ENCODE assay signal across 30 cellular contexts in genomic region chr14:33685698-33686097, GRCh38.
"Had no signal": no experiment of that assay in that cellular context is flagged by ENCODE, and none has a peak within 500 bp of the region (broad histone marks: within the 10 kb centered on the region; RNA-seq: fewer than 3 reads in every experiment).

No MANE protein-coding gene starts in this region.

- H3K4me3 ChIP-seq: ascending aorta, esophagus muscularis mucosa, left lung, lung, psoas muscle, sigmoid colon, suprapubic skin, tibial nerve had no signal

- H3K9me3 ChIP-seq: ascending aorta, esophagus muscularis mucosa, left lung, neutrophil, psoas muscle, sigmoid colon, suprapubic skin, tibial nerve had no signal

- H3K27ac Mint-ChIP-seq: activated CD4-positive, alpha-beta memory T cell treated with anti-CD3 and anti-CD28 coated beads, Interleukin-2, amount 10 ng/mL, durations not matched to agents 7 days and 5 days; activated CD4-positive, alpha-beta T cell treated with anti-CD3 and anti-CD28 coated beads, Interleukin-2, amount 10 ng/mL, durations not matched to agents 7 days and 5 days; activated naive CD4-positive, alpha-beta T cell treated with anti-CD3 and anti-CD28 coated beads, Interleukin-2, amount 10 ng/mL, durations not matched to agents 7 days and 5 days; activated naive CD8-positive, alpha-beta T cell treated with anti-CD3 and anti-CD28 coated beads, Interleukin-2, amount 10 ng/mL, durations not matched to agents 7 days and 5 days; activated T-cell treated with anti-CD3 and anti-CD28 coated beads, Interleukin-2, amount 50 U/mL, for 24 hours; effector memory CD8-positive, alpha-beta T cell; mesothelial cell of epicardium; nephron progenitor cell; stimulated activated naive B cell treated with anti-CD40 and anti-IgM and Interleukin-4, amounts not matched to agents 10 μg/mL and 1 μg/mL and 100 μg/mL, for 72 hours; T-helper 17 cell had no signal

- H3K4me1 Mint-ChIP-seq: activated CD4-positive, alpha-beta memory T cell treated with anti-CD3 and anti-CD28 coated beads, Interleukin-2, amount 10 ng/mL, durations not matched to agents 7 days and 5 days; activated CD4-positive, alpha-beta T cell treated with anti-CD3 and anti-CD28 coated beads, Interleukin-2, amount 10 ng/mL, durations not matched to agents 7 days and 5 days; activated naive CD4-positive, alpha-beta T cell treated with anti-CD3 and anti-CD28 coated beads, Interleukin-2, amount 10 ng/mL, durations not matched to agents 7 days and 5 days; activated naive CD8-positive, alpha-beta T cell treated with anti-CD3 and anti-CD28 coated beads, Interleukin-2, amount 10 ng/mL, durations not matched to agents 7 days and 5 days; mesothelial cell of epicardium; naive B cell; nephron progenitor cell; stimulated activated naive B cell treated with anti-CD40 and anti-IgM and Interleukin-4, amounts not matched to agents 10 μg/mL and 1 μg/mL and 100 μg/mL, for 72 hours; T-helper 17 cell had no signal

- H3K36me3 Mint-ChIP-seq: activated naive CD4-positive, alpha-beta T cell treated with anti-CD3 and anti-CD28 coated beads, Interleukin-2, amount 10 ng/mL, durations not matched to agents 7 days and 5 days; activated naive CD8-positive, alpha-beta T cell treated with anti-CD3 and anti-CD28 coated beads, Interleukin-2, amount 10 ng/mL, durations not matched to agents 7 days and 5 days; mesothelial cell of epicardium; naive B cell; stimulated activated naive B cell treated with anti-CD40 and anti-IgM and Interleukin-4, amounts not matched to agents 10 μg/mL and 1 μg/mL and 100 μg/mL, for 72 hours had no signal

- H3K9me3 Mint-ChIP-seq: activated CD4-positive, alpha-beta memory T cell treated with anti-CD3 and anti-CD28 coated beads, Interleukin-2, amount 10 ng/mL, durations not matched to agents 7 days and 5 days; activated CD4-positive, alpha-beta T cell treated with anti-CD3 and anti-CD28 coated beads, Interleukin-2, amount 10 ng/mL, durations not matched to agents 7 days and 5 days; activated naive CD4-positive, alpha-beta T cell treated with anti-CD3 and anti-CD28 coated beads, Interleukin-2, amount 10 ng/mL, durations not matched to agents 7 days and 5 days; activated naive CD8-positive, alpha-beta T cell treated with anti-CD3 and anti-CD28 coated beads, Interleukin-2, amount 10 ng/mL, durations not matched to agents 7 days and 5 days; activated T-cell treated with anti-CD3 and anti-CD28 coated beads, Interleukin-2, amount 50 U/mL, for 24 hours; mesothelial cell of epicardium; naive B cell; nephron progenitor cell; stimulated activated naive B cell treated with anti-CD40 and anti-IgM and Interleukin-4, amounts not matched to agents 10 μg/mL and 1 μg/mL and 100 μg/mL, for 72 hours had no signal

- ATAC-seq: activated CD4-positive, CD25-positive, alpha-beta regulatory T cell treated with anti-CD3 and anti-CD28 coated beads, Interleukin-2, amount 50 U/mL, for 24 hours; effector memory CD8-positive, alpha-beta T cell; left lung; psoas muscle; stimulated activated naive B cell treated with anti-CD40 and anti-IgM and Interleukin-4, amounts not matched to agents 10 μg/mL and 1 μg/mL and 100 μg/mL, for 72 hours; T-helper 17 cell had no signal

- H3K4me3 Mint-ChIP-seq: activated CD4-positive, alpha-beta memory T cell treated with anti-CD3 and anti-CD28 coated beads, Interleukin-2, amount 10 ng/mL, durations not matched to agents 7 days and 5 days; activated CD4-positive, alpha-beta T cell treated with anti-CD3 and anti-CD28 coated beads, Interleukin-2, amount 10 ng/mL, durations not matched to agents 7 days and 5 days; activated naive CD4-positive, alpha-beta T cell treated with anti-CD3 and anti-CD28 coated beads, Interleukin-2, amount 10 ng/mL, durations not matched to agents 7 days and 5 days; activated naive CD8-positive, alpha-beta T cell treated with anti-CD3 and anti-CD28 coated beads, Interleukin-2, amount 10 ng/mL, durations not matched to agents 7 days and 5 days; activated T-cell treated with anti-CD3 and anti-CD28 coated beads, Interleukin-2, amount 50 U/mL, for 24 hours; effector memory CD8-positive, alpha-beta T cell; mesothelial cell of epicardium; naive B cell; nephron progenitor cell; stimulated activated naive B cell treated with anti-CD40 and anti-IgM and Interleukin-4, amounts not matched to agents 10 μg/mL and 1 μg/mL and 100 μg/mL, for 72 hours; T-helper 17 cell had no signal

- H3K27me3 ChIP-seq: ascending aorta, brain microvascular endothelial cell, esophagus muscularis mucosa, left lung, neutrophil, sigmoid colon, suprapubic skin, tibial nerve had no signal

- H3K27me3 Mint-ChIP-seq: activated CD4-positive, alpha-beta memory T cell treated with anti-CD3 and anti-CD28 coated beads, Interleukin-2, amount 10 ng/mL, durations not matched to agents 7 days and 5 days; activated CD4-positive, alpha-beta T cell treated with anti-CD3 and anti-CD28 coated beads, Interleukin-2, amount 10 ng/mL, durations not matched to agents 7 days and 5 days; activated naive CD4-positive, alpha-beta T cell treated with anti-CD3 and anti-CD28 coated beads, Interleukin-2, amount 10 ng/mL, durations not matched to agents 7 days and 5 days; activated naive CD8-positive, alpha-beta T cell treated with anti-CD3 and anti-CD28 coated beads, Interleukin-2, amount 10 ng/mL, durations not matched to agents 7 days and 5 days; activated T-cell treated with anti-CD3 and anti-CD28 coated beads, Interleukin-2, amount 50 U/mL, for 24 hours; effector memory CD8-positive, alpha-beta T cell; naive B cell; stimulated activated naive B cell treated with anti-CD40 and anti-IgM and Interleukin-4, amounts not matched to agents 10 μg/mL and 1 μg/mL and 100 μg/mL, for 72 hours had no signal

- H3K4me1 ChIP-seq: left lung, parathyroid adenoma had no signal

- H3K9ac ChIP-seq: parathyroid adenoma had no signal

- H3K79me2 ChIP-seq: parathyroid adenoma had no signal

- H3K36me3 ChIP-seq: ascending aorta, brain microvascular endothelial cell, esophagus muscularis mucosa, left lung, neutrophil, sigmoid colon, suprapubic skin, tibial nerve, WERI-Rb-1 had no signal

- H2AFZ ChIP-seq: parathyroid adenoma had no signal

- DNase-seq: activated CD4-positive, alpha-beta memory T cell treated with anti-CD3 and anti-CD28 coated beads, Interleukin-2, amount 10 ng/mL, durations not matched to agents 7 days and 5 days; activated CD4-positive, alpha-beta T cell treated with anti-CD3 and anti-CD28 coated beads, Interleukin-2, amount 10 ng/mL, durations not matched to agents 7 days and 5 days; activated CD8-positive, alpha-beta memory T cell treated with anti-CD3 and anti-CD28 coated beads, Interleukin-2, amount 50 U/mL, for 48 hours; activated gamma-delta T cell; activated naive CD4-positive, alpha-beta T cell treated with anti-CD3 and anti-CD28 coated beads, Interleukin-2, amount 10 ng/mL, durations not matched to agents 7 days and 5 days; activated naive CD8-positive, alpha-beta T cell treated with anti-CD3 and anti-CD28 coated beads, Interleukin-2, amount 10 ng/mL, durations not matched to agents 7 days and 5 days; activated T-cell treated with anti-CD3 and anti-CD28 coated beads, Interleukin-2, amount 50 U/mL, for 24 hours; caudate nucleus; cortex of kidney; effector memory CD8-positive, alpha-beta T cell; left lung; naive B cell; nephron progenitor cell; psoas muscle; sigmoid colon; stimulated activated CD4-positive, alpha-beta T cell treated with anti-CD3 and anti-CD28 coated beads, Interleukin-15, amount 100 ng/mL, for 24 hours; stimulated activated CD4-positive, alpha-beta T cell treated with anti-CD3 and anti-CD28 coated beads, Interleukin-2, amount 100 ng/mL, for 24 hours; stimulated activated naive B cell treated with anti-CD40 and anti-IgM and Interleukin-4, amounts not matched to agents 10 μg/mL and 1 μg/mL and 100 μg/mL, for 72 hours; T-helper 17 cell; WERI-Rb-1 had no signal

- H3K27ac ChIP-seq: ascending aorta, esophagus muscularis mucosa, left lung, neutrophil, parathyroid adenoma, psoas muscle, sigmoid colon, suprapubic skin, tibial nerve, WERI-Rb-1 had no signal
